Comparison of ENCODE assay signal across 23 cellular contexts in the genomic region with DNA sequence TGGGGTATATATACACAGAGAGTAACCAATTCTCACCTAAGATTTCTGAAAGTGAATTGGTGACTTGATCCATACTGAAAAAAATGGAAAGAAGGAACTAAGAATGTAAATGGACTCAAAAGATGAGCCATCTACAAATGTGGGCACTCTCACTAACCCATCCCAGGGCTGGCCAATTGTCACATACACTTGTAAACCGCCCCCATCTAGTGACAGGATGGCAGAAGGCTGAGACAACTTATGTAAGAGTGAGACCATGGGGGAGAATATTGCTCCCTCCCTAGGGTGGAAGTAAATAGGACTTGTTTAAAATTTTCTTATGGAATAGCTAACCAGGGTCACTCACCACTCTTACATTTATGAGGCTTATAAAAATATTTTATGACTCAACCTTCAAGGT.
"Had no signal": no experiment of that assay in that cellular context is flagged by ENCODE, and none has a peak within 500 bp of the region (broad histone marks: within the 10 kb centered on the region; RNA-seq: fewer than 3 reads in every experiment).

No MANE protein-coding gene starts in this region.

- H3K27ac Mint-ChIP-seq: naive thymus-derived CD8-positive, alpha-beta T cell; stimulated activated naive B cell treated with anti-CD40 and anti-IgM and Interleukin-4, amounts not matched to agents 10 μg/mL and 1 μg/mL and 100 μg/mL, for 72 hours; stimulated activated naive CD8-positive, alpha-beta T cell treated with anti-CD3 and anti-CD28 coated beads, Interleukin-15, amount 100 ng/mL, for 72 hours had no signal

- H3K4me1 Mint-ChIP-seq: naive thymus-derived CD8-positive, alpha-beta T cell; stimulated activated naive B cell treated with anti-CD40 and anti-IgM and Interleukin-4, amounts not matched to agents 10 μg/mL and 1 μg/mL and 100 μg/mL, for 72 hours; stimulated activated naive CD8-positive, alpha-beta T cell treated with anti-CD3 and anti-CD28 coated beads, Interleukin-15, amount 100 ng/mL, for 72 hours had no signal

- H3K9me3 ChIP-seq: gastrocnemius medialis, mucosa of descending colon, ovary, right atrium auricular region, sigmoid colon, testis, tibial nerve, upper lobe of right lung had no signal

- ATAC-seq: esophagus mucosa; gastrocnemius medialis; heart right ventricle; left lobe of liver; mucosa of descending colon; naive thymus-derived CD8-positive, alpha-beta T cell; stimulated activated naive B cell treated with anti-CD40 and anti-IgM and Interleukin-4, amounts not matched to agents 10 μg/mL and 1 μg/mL and 100 μg/mL, for 72 hours; stimulated activated naive CD8-positive, alpha-beta T cell treated with anti-CD3 and anti-CD28 coated beads, Interleukin-15, amount 100 ng/mL, for 72 hours; upper lobe of right lung had no signal

- H3K9me3 Mint-ChIP-seq: stimulated activated naive B cell treated with anti-CD40 and anti-IgM and Interleukin-4, amounts not matched to agents 10 μg/mL and 1 μg/mL and 100 μg/mL, for 72 hours; stimulated activated naive CD8-positive, alpha-beta T cell treated with anti-CD3 and anti-CD28 coated beads, Interleukin-15, amount 100 ng/mL, for 72 hours had no signal

- DNase-seq: cortex of kidney; dorsolateral prefrontal cortex; effector CD8-positive, alpha-beta T cell; gastrocnemius medialis; heart right ventricle; hypothalamus; mammary epithelial cell; mucosa of descending colon; naive thymus-derived CD8-positive, alpha-beta T cell; ovary; sigmoid colon; stimulated activated CD4-positive, alpha-beta T cell treated with anti-CD3 and anti-CD28 coated beads, Interleukin-2, amount 100 ng/mL, for 24 hours; stimulated activated CD4-positive, alpha-beta T cell treated with anti-CD3 and anti-CD28 coated beads, Interleukin-4, amount 100 ng/mL, for 4 hours; stimulated activated naive B cell treated with anti-CD40 and anti-IgM and Interleukin-4, amounts not matched to agents 10 μg/mL and 1 μg/mL and 100 μg/mL, for 72 hours; stimulated activated naive CD8-positive, alpha-beta T cell treated with anti-CD3 and anti-CD28 coated beads, Interleukin-15, amount 100 ng/mL, for 72 hours; testis; upper lobe of right lung had no signal

- H3K27me3 ChIP-seq: dorsolateral prefrontal cortex, gastrocnemius medialis, ovary, right atrium auricular region, sigmoid colon, testis, tibial nerve, upper lobe of right lung had no signal

- H3K27ac ChIP-seq: dorsolateral prefrontal cortex, gastrocnemius medialis, heart right ventricle, ovary, right atrium auricular region, sigmoid colon, skin epidermis, testis, tibial nerve, upper lobe of right lung had no signal

- H3K4me3 Mint-ChIP-seq: naive thymus-derived CD8-positive, alpha-beta T cell; stimulated activated naive B cell treated with anti-CD40 and anti-IgM and Interleukin-4, amounts not matched to agents 10 μg/mL and 1 μg/mL and 100 μg/mL, for 72 hours; stimulated activated naive CD8-positive, alpha-beta T cell treated with anti-CD3 and anti-CD28 coated beads, Interleukin-15, amount 100 ng/mL, for 72 hours had no signal

- H3K36me3 ChIP-seq: gastrocnemius medialis, heart right ventricle, ovary, right atrium auricular region, sigmoid colon, tibial nerve, upper lobe of right lung had no signal

- H3K36me3 Mint-ChIP-seq: naive thymus-derived CD8-positive, alpha-beta T cell; stimulated activated naive B cell treated with anti-CD40 and anti-IgM and Interleukin-4, amounts not matched to agents 10 μg/mL and 1 μg/mL and 100 μg/mL, for 72 hours had no signal

- H3K4me1 ChIP-seq: gastrocnemius medialis, heart right ventricle, right atrium auricular region, sigmoid colon, testis, tibial nerve, upper lobe of right lung had no signal

- H3K27me3 Mint-ChIP-seq: stimulated activated naive CD8-positive, alpha-beta T cell treated with anti-CD3 and anti-CD28 coated beads, Interleukin-15, amount 100 ng/mL, for 72 hours had no signal

- FAIRE-seq: endometrium had no signal

- H3K4me3 ChIP-seq: dorsolateral prefrontal cortex, gastrocnemius medialis, heart right ventricle, mucosa of descending colon, ovary, right atrium auricular region, sigmoid colon, skin epidermis, testis, tibial nerve, upper lobe of right lung had no signal
